26 cellular contexts compared by ENCODE assay signal in the genomic region with DNA sequence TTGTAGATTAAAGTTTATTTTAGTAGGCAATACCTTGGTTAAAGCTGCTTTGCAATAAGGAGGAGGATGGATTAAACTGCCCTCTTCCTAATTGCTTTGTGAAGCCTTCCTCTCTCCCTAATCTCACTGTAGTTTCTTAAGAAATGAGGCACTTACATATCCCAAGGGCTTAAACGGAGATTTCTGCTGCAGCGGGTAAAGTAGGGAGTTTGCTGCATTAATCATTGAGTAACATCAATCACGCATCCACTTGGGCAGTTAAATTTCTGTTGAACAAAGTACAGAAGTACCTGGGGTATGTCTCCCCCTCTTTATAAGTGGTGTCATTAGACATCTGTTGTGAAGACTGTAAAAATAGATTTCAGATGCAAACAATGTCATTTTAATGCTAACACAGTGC.
"Had no signal": no experiment of that assay in that cellular context is flagged by ENCODE, and none has a peak within 500 bp of the region (broad histone marks: within the 10 kb centered on the region; RNA-seq: fewer than 3 reads in every experiment).

No MANE protein-coding gene starts in this region.

- H3K9me3 ChIP-seq: colonic mucosa, left lung, neutrophil, ovary, psoas muscle, thyroid gland, upper lobe of right lung had no signal

- H3K27ac ChIP-seq: colonic mucosa, dorsolateral prefrontal cortex, left lung, neutrophil, ovary, psoas muscle, thyroid gland, upper lobe of right lung, VCaP had no signal

- DNase-seq: activated CD4-positive, CD25-positive, alpha-beta regulatory T cell treated with anti-CD3 and anti-CD28 coated beads, Interleukin-2, amount 50 U/mL, for 72 hours; activated T-cell treated with anti-CD3 and anti-CD28 coated beads, Interleukin-2, amount 50 U/mL, for 1 hour; colonic mucosa; dorsolateral prefrontal cortex; effector memory CD8-positive, alpha-beta T cell; foreskin melanocyte; kidney; left lung; naive thymus-derived CD8-positive, alpha-beta T cell; ovary; psoas muscle; right cardiac atrium; stimulated activated CD4-positive, alpha-beta T cell treated with anti-CD3 and anti-CD28 coated beads, Interleukin-12 subunit alpha, Interleukin-12 subunit beta, amount 100 ng/mL, for 4 hours; stimulated activated CD4-positive, alpha-beta T cell treated with anti-CD3 and anti-CD28 coated beads, Interleukin-4, amount 100 ng/mL, for 4 hours; stimulated activated naive CD8-positive, alpha-beta T cell treated with anti-CD3 and anti-CD28 coated beads, Interleukin-15, Interleukin-2, amounts not matched to agents 100 U/mL and 50 U/mL, for 24 hours; thyroid gland; upper lobe of right lung had no signal

- H3K4me3 ChIP-seq: colonic mucosa, dorsolateral prefrontal cortex, left lung, lung, ovary, psoas muscle, thyroid gland, upper lobe of right lung had no signal

- H3K36me3 ChIP-seq: colonic mucosa, left lung, neutrophil, ovary, thyroid gland, upper lobe of right lung had no signal

- FAIRE-seq: astrocyte, bronchial epithelial cell, endothelial cell of umbilical vein, kidney had no signal

- H3K4me1 ChIP-seq: colonic mucosa, left lung, psoas muscle, upper lobe of right lung had no signal

- H3K27me3 ChIP-seq: colonic mucosa, dorsolateral prefrontal cortex, left lung, neutrophil, ovary, thyroid gland, upper lobe of right lung had no signal

- ATAC-seq: activated naive CD4-positive, alpha-beta T cell treated with anti-CD3 and anti-CD28 coated beads, Interleukin-2, amount 50 U/mL, for 72 hours; activated T-helper 17 cell treated with anti-CD3 and anti-CD28 coated beads, Interleukin-2, amount 50 U/mL, for 72 hours; effector memory CD8-positive, alpha-beta T cell; esophagus mucosa; left lung; naive thymus-derived CD8-positive, alpha-beta T cell; psoas muscle; right cardiac atrium; stimulated activated naive CD8-positive, alpha-beta T cell treated with anti-CD3 and anti-CD28 coated beads, Interleukin-15, Interleukin-2, amounts not matched to agents 100 U/mL and 50 U/mL, for 24 hours; upper lobe of right lung had no signal
